ENCODE assay signal across 12 cellular contexts in the genomic region with DNA sequence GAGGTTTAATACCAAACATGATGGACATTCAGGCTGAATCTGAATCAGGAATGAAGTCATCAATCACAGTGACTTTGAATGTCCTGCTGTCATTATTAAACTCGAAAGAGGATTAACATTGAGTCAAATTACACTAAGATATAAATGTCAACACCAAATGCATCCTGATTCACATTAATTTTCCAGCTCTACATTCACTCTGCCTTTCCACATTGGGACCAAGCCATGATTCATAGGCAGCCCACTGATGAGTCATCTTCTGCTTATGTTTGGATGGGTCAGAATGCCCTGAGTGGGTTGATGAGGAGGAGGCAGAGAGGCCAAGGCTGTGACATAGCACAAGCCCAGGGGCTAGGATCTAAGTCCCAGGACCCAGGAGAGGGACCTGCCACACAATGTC.
DNase-seq lines count a peak whose midpoint lies in the region; ATAC-seq and TF ChIP-seq lines count a peak whose summit lies in the region.
"Had no signal": no experiment of that assay in that cellular context is flagged by ENCODE, and none has a peak within 500 bp of the region (broad histone marks: within the 10 kb centered on the region; RNA-seq: fewer than 3 reads in every experiment).

No MANE protein-coding gene starts in this region.

- H3K56ac ChIP-seq in IMR-90 (ENCODE audit: extremely low read depth, insufficient read depth, low read length), result no peak overlapping the region

- no peaks in the 10 kb centered on the region for H3K36me3 Mint-ChIP-seq in Caco-2 (ENCODE audit: insufficient read depth, unreplicated experiment)
- H3K36me3 Mint-ChIP-seq: mesothelial cell of epicardium had no signal

- H3K27ac Mint-ChIP-seq in Caco-2 (ENCODE audit: unreplicated experiment), result no peak overlapping the region
- H3K27ac Mint-ChIP-seq: mesothelial cell of epicardium had no signal

- H2AFZ ChIP-seq in IMR-90 (replicated peaks; ENCODE audit: low read length, poor library complexity), result no peak overlapping the region

- peak overlapping the region; percentile 71; the same call in 1 of the 2 replicates for H4K5ac ChIP-seq in IMR-90 (ENCODE audit: low read depth, low read length)

- H3K27ac ChIP-seq in IMR-90 (ENCODE audit: insufficient read depth, low read length), result 0 out of 2 replicates have a peak overlapping the region, but pooled peaks have one; percentile 26

- dilution Hi-C loops in IMR-90 (cut with HindIII; ENCODE audit: low sequenced_read_pairs, unreplicated experiment), result no loop called here

- no peaks in the 10 kb centered on the region for H3K36me3 ChIP-seq in IMR-90 (ENCODE audit: control insufficient read depth, insufficient read depth, low read length)
- H3K36me3 ChIP-seq in Caco-2 (ENCODE audit: control insufficient read depth, insufficient read depth, low read length), result no peaks in the 10 kb centered on the region

- no peak overlapping the region for H3K23ac ChIP-seq in IMR-90 (ENCODE audit: low read depth, low read length)

- no peak for TF ChIP-seq POLR2A in IMR-90 (IDR thresholded peaks at IDR 0.05; ENCODE audit: low read depth, low read length)

- H3K14ac ChIP-seq in IMR-90 (replicated peaks; ENCODE audit: low read depth, low read length), result no peak overlapping the region; the same call in 1 of the 2 replicates

- peak overlapping the region; percentile 44; the same call in 1 of the 2 replicates for H3K4ac ChIP-seq in IMR-90 (ENCODE audit: low read depth, low read length)

- H3K9me3 Mint-ChIP-seq in Caco-2 (ENCODE audit: unreplicated experiment), result peaks cover 9% of the 10 kb centered on the region

- H3K27me3 ChIP-seq in IMR-90 (ENCODE audit: control insufficient read depth, insufficient read depth, low read length) (no peaks in the 10 kb centered on the region; the same call in 1 of the 2 replicates), Caco-2 (replicated peaks; ENCODE audit: control insufficient read depth, insufficient read depth, low read length) (no peaks in the 10 kb centered on the region)

- H3K4me1 Mint-ChIP-seq in Caco-2 (ENCODE audit: low read depth, unreplicated experiment), result peaks cover 5% of the 10 kb centered on the region

- H2BK20ac ChIP-seq in IMR-90 (ENCODE audit: low read depth, low read length), result peak overlapping the region; percentile 88; the same call in 1 of the 2 replicates

- no peaks in the 10 kb centered on the region for H3K9me1 ChIP-seq in IMR-90 (ENCODE audit: insufficient read depth, low read length)

- no peak overlapping the region for H2AK9ac ChIP-seq in IMR-90 (replicated peaks; ENCODE audit: low read depth, low read length, poor library complexity)

- BruUV-seq in IMR-90 (replicated peaks; lab: Mats Ljungman, UMichigan) (no TSS peak), Caco-2 (replicated peaks; lab: Mats Ljungman, UMichigan) (no TSS peak)

- H3K4me3 ChIP-seq in IMR-90 (ENCODE audit: insufficient read depth, low read depth, low read length) (no peak overlapping the region), Caco-2 (ENCODE audit: low read depth, low read length) (no peak overlapping the region)

- 0 out of 4 replicates have a peak overlapping the region, but pooled peaks of 1 of the 2 experiments have one; percentile 23 for H4K8ac ChIP-seq in IMR-90 (ENCODE audit: low read depth in 2 of 2, low read length in 2 of 2)

- ATAC-seq in IMR-90 (ENCODE audit: low read depth) (peak; percentile 68; the same call in 1 of the 2 replicates), GM18868 (IDR thresholded peaks at IDR 0.05; ENCODE audit: unreplicated experiment) (no peak)

- H2BK15ac ChIP-seq in IMR-90 (ENCODE audit: low read depth, low read length), result peak overlapping the region; percentile 69; the same call in 2 of the 3 replicates

- peaks cover 5% of the 10 kb centered on the region for H3K4me1 ChIP-seq in IMR-90 (ENCODE audit: control insufficient read depth, insufficient read depth, low read length)
- H3K4me1 ChIP-seq in Caco-2, result peaks cover 4% of the 10 kb centered on the region; the same call in 1 of the 2 replicates

- H3K9me3 ChIP-seq in IMR-90 (ENCODE audit: control insufficient read depth, insufficient read depth, low read length) (no peaks in the 10 kb centered on the region), Caco-2 (no peaks in the 10 kb centered on the region)

- no peak overlapping the region for H3K9ac ChIP-seq in IMR-90 (ENCODE audit: low read depth, low read length)

- peak overlapping the region; percentile 40 for H2BK5ac ChIP-seq in IMR-90 (ENCODE audit: low read depth, low read length, poor library complexity, severe bottlenecking)

- in situ Hi-C loops in IMR-90 (cut with MboI; ENCODE audit: low sequenced_read_pairs), result no loop called here

- POLR2A ChIA-PET in IMR-90 (lab: Charles Lee; ENCODE audit: unreplicated experiment), result no interaction called here
- POLR2A ChIA-PET in Caco-2 (lab: Charles Lee), result no interaction called here

- H4K91ac ChIP-seq in IMR-90 (ENCODE audit: insufficient read depth, low read depth, low read length), result peak overlapping the region; percentile 57; the same call in 1 of the 2 replicates

- no peak for TF ChIP-seq RAD21 in IMR-90 (IDR thresholded peaks at IDR 0.05; ENCODE audit: low read length)

- H4K20me1 ChIP-seq in IMR-90 (ENCODE audit: insufficient read depth, low read length), result no peaks in the 10 kb centered on the region

- TF ChIP-seq CTCF in IMR-90 (conservative IDR thresholded peaks at IDR 0.05; ENCODE audit: low read depth, low read length), result no peak
- TF ChIP-seq CTCF in Caco-2 (IDR thresholded peaks at IDR 0.05; ENCODE audit: insufficient read depth in 1 of 2, low read depth in 1 of 2, low read length in 1 of 2, severe bottlenecking in 1 of 2, unreplicated experiment in 1 of 2), result no peak

- peak overlapping the region; percentile 87 for H2BK120ac ChIP-seq in IMR-90 (ENCODE audit: low read depth, low read length)

- H3K18ac ChIP-seq in IMR-90 (ENCODE audit: low read depth, low read length), result peak overlapping the region; percentile 68; the same call in 1 of the 2 replicates

- H3K4me2 ChIP-seq in IMR-90 (ENCODE audit: low read depth, low read length), result no peak overlapping the region

- H3K79me1 ChIP-seq in IMR-90 (ENCODE audit: low read depth in 1 of 2, low read length in 2 of 2), result no peaks in the 10 kb centered on the region

- CTCF ChIA-PET in IMR-90 (lab: Yijun Ruan, JAX), result no interaction called here
- CTCF ChIA-PET in Caco-2 (lab: Charles Lee), result no interaction called here

- intact Hi-C loops in IMR-90 (cut with micrococcal nuclease) (no loop called here), Caco-2 (cut with micrococcal nuclease; ENCODE audit: unreplicated experiment) (no loop called here)

- H3K27me3 Mint-ChIP-seq in Caco-2 (ENCODE audit: insufficient read depth, unreplicated experiment), result no peaks in the 10 kb centered on the region

- DNase-seq in COLO668 (lab: John Stamatoyannopoulos, UW; ENCODE audit: unreplicated experiment) (peak; percentile 3), IMR-90 (peak; percentile 83), amniotic epithelial cell (ENCODE audit: low read depth) (peak; percentile 77), kidney glomerular epithelial cell (lab: John Stamatoyannopoulos, UW) (peak; percentile 31), Caco-2 (no peak), DMS153 (lab: John Stamatoyannopoulos, UW) (no peak), ureter (ENCODE audit: low spot score) (no peak)
- DNase-seq: activated gamma-delta T cell; DND-41; stimulated activated naive CD4-positive, alpha-beta T cell had no signal

- no CpG with 5 or more reads among the region's 1 CpG for WGBS in IMR-90 (ENCODE audit: extremely low coverage in 2 of 2, insufficient read length in 1 of 2), 2 experiments

- H3K4me3 Mint-ChIP-seq in Caco-2 (ENCODE audit: unreplicated experiment), result no peak overlapping the region
- H3K4me3 Mint-ChIP-seq: mesothelial cell of epicardium had no signal

- H2AK5ac ChIP-seq in IMR-90 (ENCODE audit: low read depth, low read length), result peak overlapping the region; percentile 15; the same call in 1 of the 2 replicates

TF ChIP-seq in IMR-90, 13 proteins besides CTCF, POLR2A, EP300 and RAD21:
- TF ChIP-seq CHD1 (IDR thresholded peaks at IDR 0.05; ENCODE audit: low read depth, low read length), result no peak
- peak; percentile 95 for TF ChIP-seq FOS (IDR thresholded peaks at IDR 0.05; ENCODE audit: low read depth, low read length)
- TF ChIP-seq SMC3 (IDR thresholded peaks at IDR 0.05; ENCODE audit: low read depth, low read length), result no peak
- TF ChIP-seq CEBPB (IDR thresholded peaks at IDR 0.05; ENCODE audit: low read depth, low read length), result no peak
- TF ChIP-seq RCOR1 (IDR thresholded peaks at IDR 0.05; ENCODE audit: insufficient replicate concordance, low read length), result no peak
- TF ChIP-seq, protein P1, sequence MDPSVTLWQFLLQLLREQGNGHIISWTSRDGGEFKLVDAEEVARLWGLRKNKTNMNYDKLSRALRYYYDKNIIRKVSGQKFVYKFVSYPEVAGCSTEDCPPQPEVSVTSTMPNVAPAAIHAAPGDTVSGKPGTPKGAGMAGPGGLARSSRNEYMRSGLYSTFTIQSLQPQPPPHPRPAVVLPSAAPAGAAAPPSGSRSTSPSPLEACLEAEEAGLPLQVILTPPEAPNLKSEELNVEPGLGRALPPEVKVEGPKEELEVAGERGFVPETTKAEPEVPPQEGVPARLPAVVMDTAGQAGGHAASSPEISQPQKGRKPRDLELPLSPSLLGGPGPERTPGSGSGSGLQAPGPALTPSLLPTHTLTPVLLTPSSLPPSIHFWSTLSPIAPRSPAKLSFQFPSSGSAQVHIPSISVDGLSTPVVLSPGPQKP (IDR thresholded peaks at IDR 0.05; ENCODE audit: borderline replicate concordance, low read depth, low read length), result no peak
- no peak for TF ChIP-seq RFX5 (IDR thresholded peaks at IDR 0.05; ENCODE audit: low read depth, low read length)
- TF ChIP-seq, protein P2, sequence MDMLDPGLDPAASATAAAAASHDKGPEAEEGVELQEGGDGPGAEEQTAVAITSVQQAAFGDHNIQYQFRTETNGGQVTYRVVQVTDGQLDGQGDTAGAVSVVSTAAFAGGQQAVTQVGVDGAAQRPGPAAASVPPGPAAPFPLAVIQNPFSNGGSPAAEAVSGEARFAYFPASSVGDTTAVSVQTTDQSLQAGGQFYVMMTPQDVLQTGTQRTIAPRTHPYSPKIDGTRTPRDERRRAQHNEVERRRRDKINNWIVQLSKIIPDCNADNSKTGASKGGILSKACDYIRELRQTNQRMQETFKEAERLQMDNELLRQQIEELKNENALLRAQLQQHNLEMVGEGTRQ (IDR thresholded peaks at IDR 0.05; ENCODE audit: low read depth, low read length), result no peak
- no peak for TF ChIP-seq MXI1 (IDR thresholded peaks at IDR 0.05; ENCODE audit: borderline replicate concordance, low read depth, low read length)
- TF ChIP-seq BHLHE40 (IDR thresholded peaks at IDR 0.05; ENCODE audit: low read depth, low read length), result peak; percentile 48; the same call in 1 of the 2 replicates

Comparison
In these comparisons a context has a peak if more than half of its experiments do, and no peak if none do; other contexts are left out.
1. DNase-seq: peak in COLO668 (single experiment), IMR-90 (single experiment), amniotic epithelial cell (single experiment) and kidney glomerular epithelial cell (single experiment); none in Caco-2 (0 of 2), DMS153 (single experiment) and ureter (single experiment).